1 cellular context compared by ENCODE assay signal in the genomic region with DNA sequence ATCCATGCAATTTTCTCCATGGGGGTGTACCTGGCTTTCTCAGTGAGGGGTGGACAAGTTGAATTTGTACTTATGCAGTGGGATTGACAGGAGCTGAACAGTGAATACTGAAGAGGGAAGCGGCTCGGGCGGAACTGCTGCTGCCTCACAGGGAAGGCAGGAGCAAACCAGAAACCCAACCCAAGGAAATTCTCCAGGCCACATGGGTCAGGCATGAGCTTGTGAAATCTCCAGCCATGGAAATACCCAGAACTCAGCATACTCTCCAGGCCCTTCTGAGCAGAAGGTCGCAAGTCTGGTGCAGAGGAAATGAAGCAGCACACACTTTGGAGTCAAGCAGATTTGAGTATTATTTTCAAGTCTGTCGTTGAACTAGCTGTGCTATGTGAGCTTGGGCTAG.
TF ChIP-seq lines count a peak whose summit lies in the region.

No MANE protein-coding gene starts in this region.

TF ChIP-seq in WTC11, 78 proteins besides CTCF, POLR2A, EP300 and RAD21 (continued from another document):
- TF ChIP-seq, protein P1, sequence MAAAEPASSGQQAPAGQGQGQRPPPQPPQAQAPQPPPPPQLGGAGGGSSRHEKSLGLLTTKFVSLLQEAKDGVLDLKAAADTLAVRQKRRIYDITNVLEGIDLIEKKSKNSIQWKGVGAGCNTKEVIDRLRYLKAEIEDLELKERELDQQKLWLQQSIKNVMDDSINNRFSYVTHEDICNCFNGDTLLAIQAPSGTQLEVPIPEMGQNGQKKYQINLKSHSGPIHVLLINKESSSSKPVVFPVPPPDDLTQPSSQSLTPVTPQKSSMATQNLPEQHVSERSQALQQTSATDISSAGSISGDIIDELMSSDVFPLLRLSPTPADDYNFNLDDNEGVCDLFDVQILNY (CRISPR knock-in tag; IDR thresholded peaks at IDR 0.05) = no peak
- TF ChIP-seq ZNF263 (CRISPR knock-in tag; IDR thresholded peaks at IDR 0.05; ENCODE audit: low read depth) = no peak
- TF ChIP-seq ZNF416 (CRISPR knock-in tag; IDR thresholded peaks at IDR 0.05) = no peak
- no peak for TF ChIP-seq ZNF396 (CRISPR knock-in tag; IDR thresholded peaks at IDR 0.05; ENCODE audit: borderline replicate concordance)
- TF ChIP-seq, protein P2, sequence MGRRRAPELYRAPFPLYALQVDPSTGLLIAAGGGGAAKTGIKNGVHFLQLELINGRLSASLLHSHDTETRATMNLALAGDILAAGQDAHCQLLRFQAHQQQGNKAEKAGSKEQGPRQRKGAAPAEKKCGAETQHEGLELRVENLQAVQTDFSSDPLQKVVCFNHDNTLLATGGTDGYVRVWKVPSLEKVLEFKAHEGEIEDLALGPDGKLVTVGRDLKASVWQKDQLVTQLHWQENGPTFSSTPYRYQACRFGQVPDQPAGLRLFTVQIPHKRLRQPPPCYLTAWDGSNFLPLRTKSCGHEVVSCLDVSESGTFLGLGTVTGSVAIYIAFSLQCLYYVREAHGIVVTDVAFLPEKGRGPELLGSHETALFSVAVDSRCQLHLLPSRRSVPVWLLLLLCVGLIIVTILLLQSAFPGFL (CRISPR knock-in tag; IDR thresholded peaks at IDR 0.05; ENCODE audit: borderline replicate concordance) = no peak
- TF ChIP-seq ZNF671 (CRISPR knock-in tag; IDR thresholded peaks at IDR 0.05) = no peak
